ENCODE assay signal across 22 cellular contexts in genomic region chr11:134665571-134666268, GRCh38.
DNase-seq lines count a peak whose midpoint lies in the region; ATAC-seq, FAIRE-seq and TF ChIP-seq lines count a peak whose summit lies in the region.
"Had no signal": no experiment of that assay in that cellular context is flagged by ENCODE, and none has a peak within 500 bp of the region (broad histone marks: within the 10 kb centered on the region; RNA-seq: fewer than 3 reads in every experiment).

No MANE protein-coding gene starts in this region.

- TF ChIP-seq CTCF in DND-41 (IDR thresholded peaks at IDR 0.05; ENCODE audit: borderline replicate concordance, extremely low read depth, low read length, poor library complexity, severe bottlenecking), result peak; percentile 22
- no peak for TF ChIP-seq CTCF in bronchial epithelial cell (IDR thresholded peaks at IDR 0.05; ENCODE audit: insufficient read depth, low read length, severe bottlenecking)
- no peak for TF ChIP-seq CTCF in sigmoid colon (IDR thresholded peaks at IDR 0.05)
- TF ChIP-seq CTCF in progenitor cell of endocrine pancreas (IDR thresholded peaks at IDR 0.05; ENCODE audit: unreplicated experiment), result no peak

- no peak overlapping the region for H3K4me3 Mint-ChIP-seq in progenitor cell of endocrine pancreas (ENCODE audit: low read depth)
- H3K4me3 Mint-ChIP-seq: B cell, CD14-positive monocyte had no signal

- no peaks in the 10 kb centered on the region for H3K79me1 ChIP-seq in mesenchymal stem cell (replicated peaks; ENCODE audit: low read length, poor library complexity, severe bottlenecking)

- no peak for TF ChIP-seq EP300 in sigmoid colon (IDR thresholded peaks at IDR 0.05)

- WGBS in mesenchymal stem cell, result 76% methylated on average over 19 of the region's 19 CpGs
- WGBS in sigmoid colon, 2 donors, result 79 to 85% methylated on average over 19 of the region's 19 CpGs

- FAIRE-seq in bronchial epithelial cell (lab: Jason Lieb, UNC), result peak; percentile 32
- FAIRE-seq: A549, D721Med, H1 had no signal

- no peak overlapping the region for H2BK15ac ChIP-seq in mesenchymal stem cell (ENCODE audit: low read depth, poor library complexity, severe bottlenecking)

- H2BK120ac ChIP-seq in mesenchymal stem cell (ENCODE audit: low read depth, low read length), result no peak overlapping the region

- no peak for TF ChIP-seq POLR2A in sigmoid colon (IDR thresholded peaks at IDR 0.05)

- no peak overlapping the region for H3K27ac Mint-ChIP-seq in progenitor cell of endocrine pancreas
- H3K27ac Mint-ChIP-seq: B cell, CD14-positive monocyte had no signal

- no peak overlapping the region for H3K4me2 ChIP-seq in DND-41 (ENCODE audit: insufficient read depth, low read length)
- no peak overlapping the region for H3K4me2 ChIP-seq in mesenchymal stem cell (ENCODE audit: low read length, poor library complexity, severe bottlenecking)
- H3K4me2 ChIP-seq: A549 had no signal

- no peaks in the 10 kb centered on the region for H3K9me3 Mint-ChIP-seq in progenitor cell of endocrine pancreas (ENCODE audit: low read depth)

- no peak overlapping the region for H2AK5ac ChIP-seq in mesenchymal stem cell (ENCODE audit: low read length, severe bottlenecking)

- H3K9ac ChIP-seq in DND-41 (ENCODE audit: low read depth, low read length) (no peak overlapping the region), mesenchymal stem cell (ENCODE audit: low read length) (no peak overlapping the region)

- H3K4me1 Mint-ChIP-seq in progenitor cell of endocrine pancreas (ENCODE audit: low read depth), result no peaks in the 10 kb centered on the region
- H3K4me1 Mint-ChIP-seq: B cell, CD14-positive monocyte had no signal

- peaks cover 21% of the 10 kb centered on the region for H3K9me3 ChIP-seq in DND-41 (ENCODE audit: insufficient read depth, low read length, severe bottlenecking)
- H3K9me3 ChIP-seq in mesenchymal stem cell (ENCODE audit: control insufficient read depth, low read length), result no peaks in the 10 kb centered on the region
- H3K9me3 ChIP-seq in sigmoid colon, result no peaks in the 10 kb centered on the region
- H3K9me3 ChIP-seq: A549 had no signal

- H3K4me1 ChIP-seq in DND-41 (ENCODE audit: insufficient read depth, low read length) (peaks cover 28% of the 10 kb centered on the region), mesenchymal stem cell (ENCODE audit: control insufficient read depth, insufficient read depth, low read depth, low read length) (no peaks in the 10 kb centered on the region), sigmoid colon (no peaks in the 10 kb centered on the region)
- H3K4me1 ChIP-seq: A549 had no signal

- H3K27me3 Mint-ChIP-seq in progenitor cell of endocrine pancreas, result peaks cover 12% of the 10 kb centered on the region

- no peaks in the 10 kb centered on the region for H3K36me3 ChIP-seq in DND-41 (ENCODE audit: insufficient read depth, low read length)
- H3K36me3 ChIP-seq in bronchial epithelial cell (ENCODE audit: control insufficient read depth, insufficient read depth, low read length), result no peaks in the 10 kb centered on the region
- H3K36me3 ChIP-seq in mesenchymal stem cell (ENCODE audit: control insufficient read depth in 1 of 2, insufficient read depth in 2 of 2, low read depth in 1 of 2, low read length in 2 of 2), result no peaks in the 10 kb centered on the region
- H3K36me3 ChIP-seq in sigmoid colon, result no peaks in the 10 kb centered on the region

- H3K4me3 ChIP-seq in DND-41 (ENCODE audit: low read depth in 1 of 2, low read length in 2 of 2) (no peak overlapping the region), bronchial epithelial cell (ENCODE audit: low read depth, low read length) (no peak overlapping the region), mesenchymal stem cell (ENCODE audit: insufficient read depth in 1 of 2, low read depth in 1 of 2, low read length in 2 of 2) (no peak overlapping the region), sigmoid colon (no peak overlapping the region)
- H3K4me3 ChIP-seq: A549 had no signal

- H2AFZ ChIP-seq in DND-41 (ENCODE audit: low read depth, low read length) (no peak overlapping the region), mesenchymal stem cell (ENCODE audit: low read depth, low read length) (no peak overlapping the region)

- no peaks in the 10 kb centered on the region for H3K27me3 ChIP-seq in DND-41 (ENCODE audit: insufficient read depth, low read length, poor library complexity)
- H3K27me3 ChIP-seq in bronchial epithelial cell (ENCODE audit: control insufficient read depth, insufficient read depth, low read length), result no peaks in the 10 kb centered on the region
- no peaks in the 10 kb centered on the region for H3K27me3 ChIP-seq in mesenchymal stem cell (ENCODE audit: control insufficient read depth in 1 of 2, insufficient read depth in 1 of 2, low read length in 2 of 2)
- peaks cover 0 to 9% (median 0%) of the 10 kb centered on the region in 3 donors for H3K27me3 ChIP-seq in sigmoid colon

- H4K8ac ChIP-seq in mesenchymal stem cell (ENCODE audit: low read length), result no peak overlapping the region

- intact Hi-C loops in sigmoid colon (cut with DNase I), result no loop called here

- H3K27ac ChIP-seq in DND-41 (ENCODE audit: low read length), result peak overlapping the region; percentile 6
- no peak overlapping the region for H3K27ac ChIP-seq in mesenchymal stem cell (ENCODE audit: low read length, poor library complexity, severe bottlenecking)
- H3K27ac ChIP-seq in sigmoid colon, result no peak overlapping the region
- H3K27ac ChIP-seq: A549 had no signal

- H3K36me3 Mint-ChIP-seq in progenitor cell of endocrine pancreas (ENCODE audit: insufficient read depth), result no peaks in the 10 kb centered on the region
- H3K36me3 Mint-ChIP-seq: CD14-positive monocyte had no signal

- no peaks in the 10 kb centered on the region for H4K20me1 ChIP-seq in DND-41 (ENCODE audit: insufficient read depth, low read length)

- H4K91ac ChIP-seq in mesenchymal stem cell (ENCODE audit: low read length), result peak overlapping the region; percentile 41

- no peak overlapping the region for H2BK5ac ChIP-seq in mesenchymal stem cell (ENCODE audit: low read depth, low read length, poor library complexity, severe bottlenecking)

- DNase-seq in DND-41, result peak; percentile 9
- DNase-seq in bronchial epithelial cell (ENCODE audit: low read depth), result no peak
- no peak for DNase-seq in mesenchymal stem cell
- peak; percentile 4 for DNase-seq in sigmoid colon
- no peak for DNase-seq in progenitor cell of endocrine pancreas (ENCODE audit: low spot score, unreplicated experiment)
- DNase-seq in HuH-7 (ENCODE audit: low spot score), result no peak
- DNase-seq: DMS53, EL, GF-D8, Kasumi-1, NCI-H1417, NCI-H1694 treated with DMSO at 0.1 percent for 48 hours, NCI-H2081 treated with DMSO at 0.1 percent for 48 hours, NCI-H2171 treated with DMSO at 0.1 percent for 48 hours, NCI-H82, Right ventricle myocardium superior had no signal

- no peak for ATAC-seq in DND-41 (ENCODE audit: insufficient read depth, low read depth)
- no peak for ATAC-seq in HG02938 (IDR thresholded peaks at IDR 0.05; ENCODE audit: unreplicated experiment)
- ATAC-seq: A549 had no signal

- H3K18ac ChIP-seq in mesenchymal stem cell (ENCODE audit: low read depth in 1 of 2, low read length in 2 of 2), result no peak overlapping the region

- H3K14ac ChIP-seq in mesenchymal stem cell (ENCODE audit: low read length in 2 of 2), result no peak overlapping the region

- H2BK12ac ChIP-seq in mesenchymal stem cell (ENCODE audit: low read length in 2 of 2), result no peak overlapping the region

- H3K4ac ChIP-seq in mesenchymal stem cell (ENCODE audit: low read depth in 1 of 2, low read length in 2 of 2), result no peak overlapping the region

- no peak overlapping the region for H3K23ac ChIP-seq in mesenchymal stem cell (ENCODE audit: low read length in 2 of 2)

- H3K79me2 ChIP-seq in DND-41 (ENCODE audit: insufficient read depth, low read length), result no peaks in the 10 kb centered on the region

Comparison
In these comparisons a context has a peak if more than half of its experiments do, and no peak if none do; other contexts are left out.
1. DNase-seq: peak in DND-41 (single experiment) and sigmoid colon (single experiment); none in bronchial epithelial cell (single experiment), mesenchymal stem cell (single experiment), progenitor cell of endocrine pancreas (single experiment) and HuH-7 (single experiment).